In the genomic region with DNA sequence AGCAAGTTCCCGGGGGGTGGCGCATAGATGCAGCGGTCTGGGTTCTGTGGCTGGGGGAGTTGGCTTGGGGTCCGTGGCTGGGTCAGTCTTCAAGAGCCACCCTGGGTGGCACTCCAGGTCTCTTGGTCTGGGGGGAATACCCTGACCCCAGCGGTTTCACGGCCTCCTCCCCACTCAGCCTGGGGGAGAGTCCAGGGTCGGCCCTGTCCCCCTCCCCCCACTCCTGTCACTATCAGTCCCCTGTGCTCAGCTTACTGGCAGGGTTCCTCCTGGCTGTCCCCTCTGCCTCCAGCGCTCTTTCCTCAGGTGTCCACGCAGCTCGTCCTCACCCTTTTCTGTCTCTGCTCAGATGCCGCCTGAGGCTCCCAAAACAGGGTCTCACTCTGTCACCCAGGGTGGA, we compare ENCODE assay signal across 16 cellular contexts.
DNase-seq lines count a peak whose midpoint lies in the region; ATAC-seq and TF ChIP-seq lines count a peak whose summit lies in the region.
"Had no signal": no experiment of that assay in that cellular context is flagged by ENCODE, and none has a peak within 500 bp of the region (broad histone marks: within the 10 kb centered on the region; RNA-seq: fewer than 3 reads in every experiment).

No MANE protein-coding gene starts in this region.

- no peaks in the 10 kb centered on the region for H3K9me3 Mint-ChIP-seq in central memory CD8-positive, alpha-beta T cell
- H3K9me3 Mint-ChIP-seq: CD4-positive, alpha-beta T cell had no signal

- H3K27me3 Mint-ChIP-seq in central memory CD8-positive, alpha-beta T cell: no peaks in the 10 kb centered on the region
- H3K27me3 Mint-ChIP-seq: CD4-positive, alpha-beta T cell had no signal

- H3K9me3 ChIP-seq in BLaER1 (no peaks in the 10 kb centered on the region), right cardiac atrium (ENCODE audit: control insufficient read depth, low read length) (no peaks in the 10 kb centered on the region), sigmoid colon (no peaks in the 10 kb centered on the region)
- H3K9me3 ChIP-seq: A549 had no signal

- H3K4me1 ChIP-seq in BLaER1 (peaks cover 67% of the 10 kb centered on the region), right cardiac atrium (ENCODE audit: control insufficient read depth, insufficient read depth, low read length) (peaks cover 4% of the 10 kb centered on the region), sigmoid colon (no peaks in the 10 kb centered on the region)
- H3K4me1 ChIP-seq: A549 had no signal

- no peak overlapping the region for H3K4me3 Mint-ChIP-seq in central memory CD8-positive, alpha-beta T cell
- H3K4me3 Mint-ChIP-seq: CD4-positive, alpha-beta T cell had no signal

- TF ChIP-seq CTCF in sigmoid colon (IDR thresholded peaks at IDR 0.05): no peak

- TF ChIP-seq POLR2A in sigmoid colon (IDR thresholded peaks at IDR 0.05): no peak

- no peaks in the 10 kb centered on the region for H3K27me3 ChIP-seq in BLaER1
- no peaks in the 10 kb centered on the region for H3K27me3 ChIP-seq in right cardiac atrium (ENCODE audit: control insufficient read depth, insufficient read depth)
- H3K27me3 ChIP-seq in sigmoid colon: no peaks in the 10 kb centered on the region

- H3K4me1 Mint-ChIP-seq in central memory CD8-positive, alpha-beta T cell: peaks cover 12% of the 10 kb centered on the region

- no peak for DNase-seq in central memory CD8-positive, alpha-beta T cell (ENCODE audit: low spot score in 2 of 2)
- DNase-seq in right cardiac atrium (no peak), sigmoid colon (peak; percentile 43), HK-2 (ENCODE audit: unreplicated experiment) (no peak), NCI-H82 treated with DMSO at 0.1 percent for 48 hours (lab: John Stamatoyannopoulos, UW; ENCODE audit: unreplicated experiment) (no peak)
- DNase-seq in activated CD4-positive, alpha-beta T cell treated with anti-CD3 and anti-CD28 coated beads, Interleukin-2, amount 50 U/mL, for 48 hours: no peak
- DNase-seq: CD4-positive, alpha-beta T cell; DND-41; GDM1; NCI-H1092 treated with DMSO at 0.1 percent for 48 hours; NCI-H187; NCI-H2171 had no signal

- H3K27ac Mint-ChIP-seq in central memory CD8-positive, alpha-beta T cell (ENCODE audit: low read depth): peak overlapping the region; percentile 74
- H3K27ac Mint-ChIP-seq: CD4-positive, alpha-beta T cell had no signal

- H3K36me3 Mint-ChIP-seq in central memory CD8-positive, alpha-beta T cell (ENCODE audit: insufficient read depth): no peaks in the 10 kb centered on the region

- intact Hi-C loops in right cardiac atrium (cut with DNase I) (no loop called here), sigmoid colon (cut with DNase I) (no loop called here)

- H3K36me3 ChIP-seq in BLaER1 (no peaks in the 10 kb centered on the region), sigmoid colon (no peaks in the 10 kb centered on the region)

- ATAC-seq in central memory CD8-positive, alpha-beta T cell (replicated peaks; ENCODE audit: extremely low read depth, poor library complexity, severe bottlenecking): no peak
- peak; percentile 56 to 76 for ATAC-seq in right cardiac atrium
- ATAC-seq: A549, HepG2 had no signal

- H3K4me3 ChIP-seq in BLaER1: no peak overlapping the region
- H3K4me3 ChIP-seq in right cardiac atrium (ENCODE audit: low read length): no peak overlapping the region
- H3K4me3 ChIP-seq in sigmoid colon: no peak overlapping the region
- H3K4me3 ChIP-seq: A549 had no signal

- no peaks in the 10 kb centered on the region for H4K20me1 ChIP-seq in BLaER1

- H3K9ac ChIP-seq in BLaER1: no peak overlapping the region
- H3K9ac ChIP-seq: KMS-11 had no signal

- H3K4me2 ChIP-seq in BLaER1: peak overlapping the region; percentile 11; the same call in 1 of the 2 replicates
- H3K4me2 ChIP-seq: A549, KMS-11 had no signal

- no peak for TF ChIP-seq EP300 in sigmoid colon (IDR thresholded peaks at IDR 0.05)

- H3K27ac ChIP-seq in BLaER1 (no peak overlapping the region), right cardiac atrium (ENCODE audit: low read length) (no peak overlapping the region), sigmoid colon (no peak overlapping the region)
- H3K27ac ChIP-seq: A549, KMS-11 had no signal

- 80% methylated on average over 11 of the region's 11 CpGs for WGBS in right cardiac atrium
- WGBS in sigmoid colon, 2 donors: 92 to 94% methylated on average over 11 of the region's 11 CpGs
